ENCODE assay signal across 32 cellular contexts in the genomic region with DNA sequence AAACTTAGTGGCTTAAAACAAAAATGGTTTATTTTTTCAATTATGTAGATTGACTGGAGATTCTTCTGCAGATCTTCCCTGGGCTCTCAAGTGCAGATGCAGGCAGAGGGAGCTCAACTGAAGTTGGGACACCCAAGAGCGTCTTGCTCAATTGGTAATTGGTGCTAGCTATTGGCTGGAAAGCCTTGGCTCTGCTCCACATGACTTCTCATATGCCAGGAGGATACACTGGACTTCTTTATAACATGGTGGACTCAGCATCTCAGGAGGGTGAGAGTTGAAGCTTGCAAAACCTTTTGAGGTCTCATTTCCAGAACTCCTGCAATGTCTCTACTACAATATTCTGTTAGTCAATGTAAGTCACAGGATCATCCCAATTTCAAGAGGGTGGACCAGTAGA. TPM values are rescaled to one million over a fixed set of nuclear protein-coding genes. Genes with fewer than 3 reads are reported as not detected.
"Had no signal": no experiment of that assay in that cellular context is flagged by ENCODE, and none has a peak within 500 bp of the region (broad histone marks: within the 10 kb centered on the region; RNA-seq: fewer than 3 reads in every experiment).

No MANE protein-coding gene starts in this region.

- H3K27me3 ChIP-seq: adrenal gland, body of pancreas, brain microvascular endothelial cell, breast epithelium had no signal

- H3K36me3 ChIP-seq: adrenal gland, brain microvascular endothelial cell, breast epithelium had no signal

- ATAC-seq: activated CD8-positive, alpha-beta T cell treated with anti-CD3 and anti-CD28 coated beads for 36 hours; activated naive CD4-positive, alpha-beta T cell treated with anti-CD3 and anti-CD28 coated beads, Interleukin-2, amount 50 U/mL, for 72 hours; activated T-cell treated with anti-CD3 and anti-CD28 coated beads, Interleukin-2, amount 50 U/mL, for 4 hours; activated T-cell treated with anti-CD3 and anti-CD28 coated beads, Interleukin-2, amount 50 U/mL, for 72 hours; activated T-helper 17 cell treated with anti-CD3 and anti-CD28 coated beads, Interleukin-2, amount 50 U/mL, for 72 hours; body of pancreas had no signal

- H3K9me3 ChIP-seq: adrenal gland, body of pancreas, breast epithelium had no signal

- H3K4me3 ChIP-seq: adrenal gland, body of pancreas, breast epithelium had no signal

- H3K27ac ChIP-seq: adrenal gland, body of pancreas, brain microvascular endothelial cell, breast epithelium, VCaP had no signal

- H3K4me1 ChIP-seq: adrenal gland, breast epithelium had no signal

- DNase-seq: activated B cell treated with CpG ODN at 0.5 μM for 24 hours; activated CD4-positive, alpha-beta memory T cell treated with anti-CD3 and anti-CD28 coated beads for 36 hours; activated CD4-positive, alpha-beta T cell treated with anti-CD3 and anti-CD28 coated beads for 4 hours; activated CD4-positive, alpha-beta T cell treated with anti-CD3 and anti-CD28 coated beads, Interleukin-2, amount 10 ng/mL, durations not matched to agents 24 days and 14 days; activated CD4-positive, alpha-beta T cell treated with anti-CD3 and anti-CD28 coated beads, Interleukin-2, amount 50 U/mL, for 1 hour; activated CD4-positive, alpha-beta T cell treated with anti-CD3 and anti-CD28 coated beads, Interleukin-2, amount 50 U/mL, for 4 hours; activated CD4-positive, CD25-positive, alpha-beta regulatory T cell treated with anti-CD3 and anti-CD28 coated beads, Interleukin-2, amount 50 U/mL, for 72 hours; activated CD8-positive, alpha-beta memory T cell treated with anti-CD3 and anti-CD28 coated beads, Interleukin-2, amount 50 U/mL, for 4 hours; activated CD8-positive, alpha-beta T cell treated with anti-CD3 and anti-CD28 coated beads for 36 hours; activated effector memory CD4-positive, alpha-beta T cell treated with anti-CD3 and anti-CD28 coated beads, Interleukin-2, amount 50 U/mL, for 16 hours; activated gamma-delta T cell treated with Interleukin-2 at 50 U/mL for 16 hours; activated naive CD4-positive, alpha-beta T cell; activated naive CD4-positive, alpha-beta T cell treated with anti-CD3 and anti-CD28 coated beads for 36 hours; activated naive CD4-positive, alpha-beta T cell treated with anti-CD3 and anti-CD28 coated beads, Interleukin-2, amount 50 U/mL, for 16 hours; activated naive CD8-positive, alpha-beta T cell treated with anti-CD3 and anti-CD28 coated beads for 36 hours; activated T-cell treated with anti-CD3 and anti-CD28 coated beads for 4 hours; activated T-cell treated with anti-CD3 and anti-CD28 coated beads, Interleukin-2, amount 50 U/mL, for 1 hour; activated T-cell treated with anti-CD3 and anti-CD28 coated beads, Interleukin-2, amount 50 U/mL, for 4 hours; activated T-cell treated with anti-CD3 and anti-CD28 coated beads, Interleukin-2, amount 50 U/mL, for 72 hours; adrenal gland; amniotic stem cell; aorta; body of pancreas; brain microvascular endothelial cell; central memory CD4-positive, alpha-beta T cell; T-helper 1 cell; T-helper 2 cell; T-helper 9 cell had no signal

RNA-seq across cellular contexts. Expression of a gene that starts 42.2 kb away (rescaled TPM):
- total RNA-seq: activated B cell treated with CpG ODN at 0.5 μM for 24 hours had no signal
